Comparison of ENCODE assay signal across 17 cellular contexts in genomic region chr2:75030218-75031009, GRCh38.
"Had no signal": no experiment of that assay in that cellular context is flagged by ENCODE, and none has a peak within 500 bp of the region (broad histone marks: within the 10 kb centered on the region; RNA-seq: fewer than 3 reads in every experiment).

No MANE protein-coding gene starts in this region.

- ATAC-seq: activated CD4-positive, alpha-beta T cell treated with anti-CD3 and anti-CD28 coated beads for 36 hours; left lung; WTC11 had no signal

- H3K36me3 Mint-ChIP-seq: activated naive CD4-positive, alpha-beta T cell treated with anti-CD3 and anti-CD28 coated beads, Interleukin-2, amount 10 ng/mL, durations not matched to agents 7 days and 5 days; WTC11 had no signal

- H3K4me3 Mint-ChIP-seq: activated CD4-positive, alpha-beta T cell treated with anti-CD3 and anti-CD28 coated beads for 36 hours; activated naive CD4-positive, alpha-beta T cell treated with anti-CD3 and anti-CD28 coated beads, Interleukin-2, amount 10 ng/mL, durations not matched to agents 7 days and 5 days; nephron; WTC11 had no signal

- H3K27me3 Mint-ChIP-seq: activated CD4-positive, alpha-beta T cell treated with anti-CD3 and anti-CD28 coated beads for 36 hours; activated naive CD4-positive, alpha-beta T cell treated with anti-CD3 and anti-CD28 coated beads, Interleukin-2, amount 10 ng/mL, durations not matched to agents 7 days and 5 days had no signal

- H3K4me1 ChIP-seq: breast epithelium, sigmoid colon, tibial nerve had no signal

- H3K4me3 ChIP-seq: breast epithelium, coronary artery, left lung, sigmoid colon, spleen, tibial nerve had no signal

- H3K27ac Mint-ChIP-seq: activated CD4-positive, alpha-beta T cell treated with anti-CD3 and anti-CD28 coated beads for 36 hours; activated naive CD4-positive, alpha-beta T cell treated with anti-CD3 and anti-CD28 coated beads, Interleukin-2, amount 10 ng/mL, durations not matched to agents 7 days and 5 days; nephron; WTC11 had no signal

- H3K27me3 ChIP-seq: breast epithelium, left lung, sigmoid colon, spleen, tibial nerve had no signal

- DNase-seq: activated CD4-positive, alpha-beta T cell treated with anti-CD3 and anti-CD28 coated beads for 36 hours; activated CD4-positive, alpha-beta T cell treated with anti-CD3 and anti-CD28 coated beads, Interleukin-2, amount 50 U/mL, for 48 hours; activated naive CD4-positive, alpha-beta T cell treated with anti-CD3 and anti-CD28 coated beads, Interleukin-2, amount 10 ng/mL, durations not matched to agents 7 days and 5 days; head of caudate nucleus; left lung; mammary epithelial cell; midbrain; nucleus accumbens; sigmoid colon; spleen; stimulated activated CD4-positive, alpha-beta T cell treated with anti-CD3 and anti-CD28 coated beads, Interleukin-4, amount 100 ng/mL, for 4 hours; stimulated activated naive CD4-positive, alpha-beta T cell treated with Interleukin-2 at 50 U/mL for 16 hours had no signal

- H3K9me3 ChIP-seq: breast epithelium, left lung, sigmoid colon, spleen, tibial nerve had no signal

- H3K4me1 Mint-ChIP-seq: activated naive CD4-positive, alpha-beta T cell treated with anti-CD3 and anti-CD28 coated beads, Interleukin-2, amount 10 ng/mL, durations not matched to agents 7 days and 5 days; nephron; WTC11 had no signal

- H3K36me3 ChIP-seq: breast epithelium, left lung, sigmoid colon, spleen, tibial nerve had no signal

- H3K27ac ChIP-seq: breast epithelium, coronary artery, left lung, sigmoid colon, spleen, tibial nerve had no signal

- H3K9me3 Mint-ChIP-seq: activated naive CD4-positive, alpha-beta T cell treated with anti-CD3 and anti-CD28 coated beads, Interleukin-2, amount 10 ng/mL, durations not matched to agents 7 days and 5 days; nephron; WTC11 had no signal
